21 cellular contexts compared by ENCODE assay signal in genomic region chr2:68177541-68177940, GRCh38. TPM values are rescaled to one million over a fixed set of nuclear protein-coding genes. Genes with fewer than 3 reads are reported as not detected.
A peak's percentile ranks its signal among the peaks of the same experiment; 100 is the strongest.
DNase-seq lines count a peak whose midpoint lies in the region; ATAC-seq, FAIRE-seq and TF ChIP-seq lines count a peak whose summit lies in the region.
"Had no signal": no experiment of that assay in that cellular context is flagged by ENCODE, and none has a peak within 500 bp of the region (broad histone marks: within the 10 kb centered on the region; RNA-seq: fewer than 3 reads in every experiment).

No MANE protein-coding gene starts in this region.

- POLR2A ChIA-PET in K562 (lab: Yijun Ruan, JAX), result interaction anchor here (1.4 kb wide), 1 partner anchor 8 kb away, joined by 6 read pairs; no protein-coding TSS in a partner anchor

- H3K4me3 ChIP-seq in K562, result no peak overlapping the region
- H3K4me3 ChIP-seq: A549 had no signal

- peaks cover 35% of the 10 kb centered on the region for H3K36me3 Mint-ChIP-seq in activated CD8-positive, alpha-beta memory T cell treated with anti-CD3 and anti-CD28 coated beads, Interleukin-2, amount 10 ng/mL, durations not matched to agents 7 days and 5 days
- peaks cover 51% of the 10 kb centered on the region for H3K36me3 Mint-ChIP-seq in stimulated activated naive CD8-positive, alpha-beta T cell treated with anti-CD3 and anti-CD28 coated beads, Interleukin-15, Interleukin-2, amounts not matched to agents 100 ng/mL and 50 ng/mL, for 24 hours (ENCODE audit: low read depth)

- no peak for ATAC-seq in activated CD8-positive, alpha-beta memory T cell treated with anti-CD3 and anti-CD28 coated beads, Interleukin-2, amount 10 ng/mL, durations not matched to agents 7 days and 5 days
- no peak for ATAC-seq in stimulated activated naive CD8-positive, alpha-beta T cell treated with anti-CD3 and anti-CD28 coated beads, Interleukin-15, Interleukin-2, amounts not matched to agents 100 U/mL and 50 U/mL, for 24 hours
- ATAC-seq in K562, result no peak
- no peak for ATAC-seq in stimulated activated naive CD8-positive, alpha-beta T cell treated with anti-CD3 and anti-CD28 coated beads, Interleukin-15, amount 100 ng/mL, for 72 hours
- ATAC-seq: A549 had no signal

- no peaks in the 10 kb centered on the region for H3K27me3 ChIP-seq in K562 (ENCODE audit: control insufficient read depth in 2 of 2, insufficient read depth in 2 of 2, low read length in 2 of 2)

- no peak for FAIRE-seq in K562 (lab: Jason Lieb, UNC)
- FAIRE-seq: A549, GM12892 had no signal

- H3K9ac ChIP-seq in K562 (ENCODE audit: insufficient read depth in 1 of 2, low read depth in 2 of 2, low read length in 2 of 2), result no peak overlapping the region

- no peak overlapping the region for H3K4me2 ChIP-seq in K562 (ENCODE audit: insufficient read depth, low read length)
- H3K4me2 ChIP-seq: A549 had no signal

- no peak for TF ChIP-seq RAD21 in K562 (CRISPR knock-in tag; conservative IDR thresholded peaks at IDR 0.05 in 1 of 2, IDR thresholded peaks at IDR 0.05 in 1 of 2)

- TF ChIP-seq POLR2A in K562 (conservative IDR thresholded peaks at IDR 0.05), result 0 out of 2 replicates have a peak, but pooled peaks have one; percentile 11

- H3K36me3 ChIP-seq in K562 (ENCODE audit: control insufficient read depth, insufficient read depth, low read length), result peaks cover 85% of the 10 kb centered on the region

- no peaks in the 10 kb centered on the region for H3K9me1 ChIP-seq in K562 (ENCODE audit: control insufficient read depth, insufficient read depth, low read length)

- peak overlapping the region; percentile 49 for H3K27ac Mint-ChIP-seq in activated CD8-positive, alpha-beta memory T cell treated with anti-CD3 and anti-CD28 coated beads, Interleukin-2, amount 10 ng/mL, durations not matched to agents 7 days and 5 days
- H3K27ac Mint-ChIP-seq in stimulated activated naive CD8-positive, alpha-beta T cell treated with anti-CD3 and anti-CD28 coated beads, Interleukin-15, Interleukin-2, amounts not matched to agents 100 ng/mL and 50 ng/mL, for 24 hours, result peak overlapping the region; percentile 40
- H3K27ac Mint-ChIP-seq in stimulated activated naive CD8-positive, alpha-beta T cell treated with anti-CD3 and anti-CD28 coated beads, Interleukin-15, amount 100 ng/mL, for 72 hours, result peak overlapping the region; percentile 27 to 87

- 0 out of 3 replicates have a peak, but pooled peaks cover 5% of the 10 kb centered on the region for H3K79me2 ChIP-seq in K562 (ENCODE audit: control insufficient read depth, insufficient read depth, low read length)

- CTCF ChIA-PET in activated CD8-positive, alpha-beta memory T cell treated with anti-CD3 and anti-CD28 coated beads, Interleukin-2, amount 10 ng/mL, durations not matched to agents 7 days and 5 days (lab: Charles Lee), result interaction anchor here (1.6 to 2.0 kb wide), 3 partner anchors 9 to 18 kb away, joined by 3 to 12 read pairs (median 7); no protein-coding TSS in a partner anchor
- CTCF ChIA-PET in K562 (lab: Yijun Ruan, JAX; ENCODE audit: low intra/inter-chr PET ratio), result no interaction called here

- H3K27ac ChIP-seq in K562 (ENCODE audit: extremely low read depth, low read depth, low read length), result no peak overlapping the region
- H3K27ac ChIP-seq: A549 had no signal

- H2AFZ ChIP-seq in K562 (ENCODE audit: low read depth, low read length), result no peak overlapping the region

- in situ Hi-C loops in K562 (cut with MboI), result no loop called here

- H4K20me1 ChIP-seq in K562 (replicated peaks; ENCODE audit: control insufficient read depth, insufficient read depth, low read length), result no peaks in the 10 kb centered on the region

- H3K27me3 Mint-ChIP-seq in activated CD8-positive, alpha-beta memory T cell treated with anti-CD3 and anti-CD28 coated beads, Interleukin-2, amount 10 ng/mL, durations not matched to agents 7 days and 5 days, result no peaks in the 10 kb centered on the region
- H3K27me3 Mint-ChIP-seq in stimulated activated naive CD8-positive, alpha-beta T cell treated with anti-CD3 and anti-CD28 coated beads, Interleukin-15, Interleukin-2, amounts not matched to agents 100 ng/mL and 50 ng/mL, for 24 hours, result no peaks in the 10 kb centered on the region
- H3K27me3 Mint-ChIP-seq in stimulated activated naive CD8-positive, alpha-beta T cell treated with anti-CD3 and anti-CD28 coated beads, Interleukin-15, amount 100 ng/mL, for 72 hours, result no peaks in the 10 kb centered on the region

- no peaks in the 10 kb centered on the region for H3K9me3 ChIP-seq in K562 (replicated peaks; ENCODE audit: control insufficient read depth, insufficient read depth, low read depth, low read length)
- H3K9me3 ChIP-seq: A549 had no signal

- H3K4me1 ChIP-seq in K562 (replicated peaks in 1 of 2; ENCODE audit: control insufficient read depth in 2 of 2, insufficient read depth in 2 of 2, low read length in 2 of 2), result no peaks in the 10 kb centered on the region
- H3K4me1 ChIP-seq: A549 had no signal

- intact Hi-C loops in K562 (cut with micrococcal nuclease), result no loop called here

- no peak for DNase-seq in activated CD8-positive, alpha-beta memory T cell treated with anti-CD3 and anti-CD28 coated beads, Interleukin-2, amount 10 ng/mL, durations not matched to agents 7 days and 5 days
- no peak for DNase-seq in activated CD8-positive, alpha-beta memory T cell treated with anti-CD3 and anti-CD28 coated beads, Interleukin-2, amount 50 U/mL, for 48 hours
- no peak for DNase-seq in stimulated activated naive CD8-positive, alpha-beta T cell treated with anti-CD3 and anti-CD28 coated beads, Interleukin-15, Interleukin-2, amounts not matched to agents 100 U/mL and 50 U/mL, for 24 hours
- no peak for DNase-seq in K562 (ENCODE audit: extremely low read depth in 1 of 4, low spot score in 3 of 4)
- no peak for DNase-seq in stimulated activated naive CD8-positive, alpha-beta T cell treated with anti-CD3 and anti-CD28 coated beads, Interleukin-15, amount 100 ng/mL, for 72 hours
- no peak for DNase-seq in NCI-H2227 (lab: John Stamatoyannopoulos, UW; ENCODE audit: unreplicated experiment)
- DNase-seq in NCI-H226, result no peak
- DNase-seq: C1 segment of cervical spinal cord, COR-L47, GF-D8, GOT3, KBM-7, MV-4-11, NCI-H1436, NCI-H2029, NCI-H2171 treated with DMSO at 0.1 percent for 48 hours, NCI-H510A treated with DMSO at 0.1 percent for 48 hours, SHP77 had no signal

- H3K9me3 Mint-ChIP-seq in activated CD8-positive, alpha-beta memory T cell treated with anti-CD3 and anti-CD28 coated beads, Interleukin-2, amount 10 ng/mL, durations not matched to agents 7 days and 5 days (ENCODE audit: low read depth), result no peaks in the 10 kb centered on the region
- no peaks in the 10 kb centered on the region for H3K9me3 Mint-ChIP-seq in stimulated activated naive CD8-positive, alpha-beta T cell treated with anti-CD3 and anti-CD28 coated beads, Interleukin-15, Interleukin-2, amounts not matched to agents 100 ng/mL and 50 ng/mL, for 24 hours
- H3K9me3 Mint-ChIP-seq in stimulated activated naive CD8-positive, alpha-beta T cell treated with anti-CD3 and anti-CD28 coated beads, Interleukin-15, amount 100 ng/mL, for 72 hours, result no peaks in the 10 kb centered on the region

- H3K4me1 Mint-ChIP-seq in activated CD8-positive, alpha-beta memory T cell treated with anti-CD3 and anti-CD28 coated beads, Interleukin-2, amount 10 ng/mL, durations not matched to agents 7 days and 5 days, result peaks cover 9% of the 10 kb centered on the region
- peaks cover 22% of the 10 kb centered on the region for H3K4me1 Mint-ChIP-seq in stimulated activated naive CD8-positive, alpha-beta T cell treated with anti-CD3 and anti-CD28 coated beads, Interleukin-15, Interleukin-2, amounts not matched to agents 100 ng/mL and 50 ng/mL, for 24 hours (ENCODE audit: low read depth)
- peaks cover 6% of the 10 kb centered on the region for H3K4me1 Mint-ChIP-seq in stimulated activated naive CD8-positive, alpha-beta T cell treated with anti-CD3 and anti-CD28 coated beads, Interleukin-15, amount 100 ng/mL, for 72 hours

- whole genome bisulfite sequencing in K562 (ENCODE audit: insufficient coverage, low coverage, missing lambda C conversion rate), result 28% methylated on average over 2 of the region's 2 CpGs

- no peak for TF ChIP-seq EP300 in K562 (IDR thresholded peaks at IDR 0.05; ENCODE audit: low read length)

- no peak overlapping the region for H3K4me3 Mint-ChIP-seq in activated CD8-positive, alpha-beta memory T cell treated with anti-CD3 and anti-CD28 coated beads, Interleukin-2, amount 10 ng/mL, durations not matched to agents 7 days and 5 days
- H3K4me3 Mint-ChIP-seq in stimulated activated naive CD8-positive, alpha-beta T cell treated with anti-CD3 and anti-CD28 coated beads, Interleukin-15, Interleukin-2, amounts not matched to agents 100 ng/mL and 50 ng/mL, for 24 hours, result no peak overlapping the region
- no peak overlapping the region for H3K4me3 Mint-ChIP-seq in stimulated activated naive CD8-positive, alpha-beta T cell treated with anti-CD3 and anti-CD28 coated beads, Interleukin-15, amount 100 ng/mL, for 72 hours

- no peak for TF ChIP-seq CTCF in K562 (IDR thresholded peaks at IDR 0.05 in 2 of 3, conservative IDR thresholded peaks at IDR 0.05 in 1 of 3; ENCODE audit: insufficient read depth in 2 of 3, low read depth in 1 of 3, low read length in 3 of 3)

- BruUV-seq in K562 (replicated peaks; lab: Mats Ljungman, UMichigan), result no TSS peak

TF ChIP-seq in K562, 482 proteins besides CTCF, POLR2A, EP300 and RAD21 (continues in another document):
- no peak for TF ChIP-seq RFX7 (CRISPR knock-in tag; IDR thresholded peaks at IDR 0.05)
- no peak for TF ChIP-seq JUNB (CRISPR knock-in tag; conservative IDR thresholded peaks at IDR 0.05)
- no peak for TF ChIP-seq PURB (CRISPR knock-in tag; IDR thresholded peaks at IDR 0.05; ENCODE audit: low read depth)

RNA-seq across cellular contexts. Expression of gene PNO1, which starts 19.9 kb away (rescaled TPM):
- 10 to 100 TPM; 10.5 to 15.1 TPM for total RNA-seq in activated CD8-positive, alpha-beta memory T cell treated with anti-CD3 and anti-CD28 coated beads, Interleukin-2, amount 10 ng/mL, durations not matched to agents 7 days and 5 days
- total RNA-seq in K562 (2011; cell fraction: chromatin; rRNA removed; ENCODE audit: low replicate concordance), result 7.1 and 12.9 TPM in 2 replicates
- 4.8 and 7.6 TPM in 2 replicates for total RNA-seq in K562 (2011; cell fraction: nucleolus; rRNA removed)
- 7.8 and 12.1 TPM in 2 replicates for total RNA-seq in K562 (2011; cell fraction: nucleoplasm; rRNA removed)
- total RNA-seq in K562 (2014; rRNA removed) (81.7 and 90.2 TPM in 2 replicates), K562 (2014; rRNA removed; fragmentation: Illumina TruSeq; extraction: Trizol) (41.1 and 43.8 TPM in 2 replicates), K562 (2015; rRNA removed; fragmentation: Illumina TruSeq; extraction: Trizol) (42.8 and 43.8 TPM in 2 replicates), K562 (2021) (32.5 and 33.3 TPM in 2 replicates)
- polyA plus RNA-seq in K562 (2011; rRNA removed) (14.4 and 33.7 TPM in 2 replicates), K562 (2014; fragmentation: Illumina TruSeq; extraction: Trizol) (48.5 and 53.1 TPM in 2 replicates), K562 (2014; fragmentation: Nextera tagmentation; extraction: Ambion mirVana) (10 to 100 TPM; 11.8 to 18.6 TPM), K562 (2014; rRNA removed) (53.9 and 62.5 TPM in 2 replicates)
- 10.8 and 16.5 TPM in 2 replicates for polyA plus RNA-seq in K562 (2011; cell fraction: cytosol; rRNA removed)
- 4.6 and 6.9 TPM in 2 replicates for polyA plus RNA-seq in K562 (2011; cell fraction: nucleus; rRNA removed)
- polyA plus RNA-seq in K562 (2012), result 19.4 and 32.3 TPM in 2 replicates
- 7.1 and 14.0 TPM in 2 replicates for polyA minus RNA-seq in K562 (2011; rRNA and poly(A)+ RNA removed)
- polyA minus RNA-seq in K562 (2011; cell fraction: cytosol; rRNA and poly(A)+ RNA removed), result 3.2 and 9.5 TPM in 2 replicates
- polyA minus RNA-seq in K562 (2011; cell fraction: nucleus; rRNA and poly(A)+ RNA removed), result 2.4 and 2.8 TPM in 2 replicates
